Comparison of ENCODE assay signal across 12 cellular contexts in the genomic region with DNA sequence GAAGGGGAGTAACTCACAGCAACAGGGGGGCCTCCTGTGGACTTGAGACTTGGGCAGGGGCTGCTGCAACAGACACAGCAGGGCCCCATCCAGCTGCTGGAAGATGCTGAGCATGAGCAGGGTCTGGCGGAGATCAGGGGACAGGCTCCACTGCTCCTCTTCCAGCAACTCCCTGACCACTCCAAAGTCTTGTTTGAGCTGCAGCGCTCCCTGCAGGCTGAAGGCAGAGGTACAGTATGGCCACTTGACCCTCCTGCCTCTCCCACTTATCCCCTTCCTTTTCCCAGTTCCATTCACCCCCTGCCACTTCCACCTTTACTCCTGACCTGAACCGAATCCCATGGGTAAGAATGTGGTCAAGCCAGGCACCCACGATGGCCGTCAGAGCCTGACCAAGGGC. TPM values are rescaled to one million over a fixed set of nuclear protein-coding genes. Genes with fewer than 3 reads are reported as not detected.
DNase-seq lines count a peak whose midpoint lies in the region; ATAC-seq and TF ChIP-seq lines count a peak whose summit lies in the region.
"Had no signal": no experiment of that assay in that cellular context is flagged by ENCODE, and none has a peak within 500 bp of the region (broad histone marks: within the 10 kb centered on the region; RNA-seq: fewer than 3 reads in every experiment).

No MANE protein-coding gene starts in this region.

- H3F3A ChIP-seq in PC-3 (ENCODE audit: low read length, unreplicated experiment) = peaks cover 10% of the 10 kb centered on the region

- H3K4me1 Mint-ChIP-seq in activated naive CD4-positive, alpha-beta T cell treated with anti-CD3 and anti-CD28 coated beads, Interleukin-2, amount 10 ng/mL, durations not matched to agents 7 days and 5 days = peaks cover 44% of the 10 kb centered on the region
- H3K4me1 Mint-ChIP-seq in stimulated activated naive B cell treated with anti-CD40 and anti-IgM and Interleukin-4, amounts not matched to agents 10 μg/mL and 1 μg/mL and 100 μg/mL, for 72 hours = peaks cover 14 to 42% of the 10 kb centered on the region in 2 donors

- H2AFZ ChIP-seq in PC-3 (ENCODE audit: low read length) (no peak overlapping the region), fibroblast of lung (ENCODE audit: low read length) (no peak overlapping the region)

- H3K4me3 Mint-ChIP-seq in activated naive CD4-positive, alpha-beta T cell treated with anti-CD3 and anti-CD28 coated beads, Interleukin-2, amount 10 ng/mL, durations not matched to agents 7 days and 5 days = no peak overlapping the region
- H3K4me3 Mint-ChIP-seq in stimulated activated naive B cell treated with anti-CD40 and anti-IgM and Interleukin-4, amounts not matched to agents 10 μg/mL and 1 μg/mL and 100 μg/mL, for 72 hours = no peak overlapping the region

- H3K9ac ChIP-seq in PC-3 (ENCODE audit: low read length) (no peak overlapping the region), fibroblast of lung (ENCODE audit: insufficient read depth, low read length) (no peak overlapping the region)
- H3K9ac ChIP-seq: BLaER1 treated with 17β-estradiol and CSF1 and Interleukin-3, amounts not matched to agents 10 nM and 100 nM had no signal

- no peak for DNase-seq in activated naive CD4-positive, alpha-beta T cell treated with anti-CD3 and anti-CD28 coated beads, Interleukin-2, amount 10 ng/mL, durations not matched to agents 7 days and 5 days
- no peak for DNase-seq in activated naive CD4-positive, alpha-beta T cell (lab: John Stamatoyannopoulos, UW)
- DNase-seq in PC-3 = no peak
- DNase-seq in fibroblast of lung (ENCODE audit: low read depth in 2 of 2) = no peak
- DNase-seq in stimulated activated naive B cell treated with anti-CD40 and anti-IgM and Interleukin-4, amounts not matched to agents 10 μg/mL and 1 μg/mL and 100 μg/mL, for 72 hours = no peak
- no peak for DNase-seq in thyroid gland
- no peak for DNase-seq in HuH-7 (ENCODE audit: low spot score)
- no peak for DNase-seq in inferior parietal cortex (ENCODE audit: extremely low spot score)
- DNase-seq: activated CD8-positive, alpha-beta memory T cell treated with anti-CD3 and anti-CD28 coated beads, Interleukin-2, amount 50 U/mL, for 4 hours; testis had no signal

- POLR2A ChIA-PET in PC-3 (lab: Charles Lee; ENCODE audit: unreplicated experiment) = no interaction called here

- intact Hi-C loops in PC-3 (cut with micrococcal nuclease) (no loop called here), thyroid gland (cut with DNase I) (no loop called here)

- H3K27me3 Mint-ChIP-seq in activated naive CD4-positive, alpha-beta T cell treated with anti-CD3 and anti-CD28 coated beads, Interleukin-2, amount 10 ng/mL, durations not matched to agents 7 days and 5 days = peaks cover 7% of the 10 kb centered on the region
- no peaks in the 10 kb centered on the region for H3K27me3 Mint-ChIP-seq in stimulated activated naive B cell treated with anti-CD40 and anti-IgM and Interleukin-4, amounts not matched to agents 10 μg/mL and 1 μg/mL and 100 μg/mL, for 72 hours

- 90 to 91% methylated on average over 5 of the region's 5 CpGs for WGBS in thyroid gland, 2 donors

- H3K4me3 ChIP-seq in PC-3 (ENCODE audit: low read length) = no peak overlapping the region
- H3K4me3 ChIP-seq in fibroblast of lung (replicated peaks in 1 of 4; ENCODE audit: control extremely low read depth in 1 of 4, insufficient read depth in 1 of 4, low read depth in 3 of 4, low read length in 4 of 4) = no peak overlapping the region
- H3K4me3 ChIP-seq in thyroid gland (replicated peaks in 1 of 3) = no peak overlapping the region
- H3K4me3 ChIP-seq: BLaER1 treated with 17β-estradiol and CSF1 and Interleukin-3, amounts not matched to agents 10 nM and 100 nM; testis had no signal

- H3K9me3 Mint-ChIP-seq in activated naive CD4-positive, alpha-beta T cell treated with anti-CD3 and anti-CD28 coated beads, Interleukin-2, amount 10 ng/mL, durations not matched to agents 7 days and 5 days = no peaks in the 10 kb centered on the region
- no peaks in the 10 kb centered on the region for H3K9me3 Mint-ChIP-seq in stimulated activated naive B cell treated with anti-CD40 and anti-IgM and Interleukin-4, amounts not matched to agents 10 μg/mL and 1 μg/mL and 100 μg/mL, for 72 hours

- no peak for TF ChIP-seq POLR2A in thyroid gland (IDR thresholded peaks at IDR 0.05)

- ATAC-seq in PC-3 = no peak
- ATAC-seq in stimulated activated naive B cell treated with anti-CD40 and anti-IgM and Interleukin-4, amounts not matched to agents 10 μg/mL and 1 μg/mL and 100 μg/mL, for 72 hours (replicated peaks) = no peak
- ATAC-seq: esophagus mucosa had no signal

- no peaks in the 10 kb centered on the region for H3K9me2 ChIP-seq in PC-3 (replicated peaks; ENCODE audit: low read length)

- no peaks in the 10 kb centered on the region for H4K20me1 ChIP-seq in PC-3 (ENCODE audit: low read length)
- no peaks in the 10 kb centered on the region for H4K20me1 ChIP-seq in fibroblast of lung (ENCODE audit: control insufficient read depth, extremely low read depth, insufficient read depth, low read length)
- H4K20me1 ChIP-seq: BLaER1 treated with 17β-estradiol and CSF1 and Interleukin-3, amounts not matched to agents 10 nM and 100 nM had no signal

- BruUV-seq in PC-3 (replicated peaks; lab: Mats Ljungman, UMichigan) = no TSS peak

- TF ChIP-seq CTCF in PC-3 (conservative IDR thresholded peaks at IDR 0.05; ENCODE audit: low read depth, low read length) (peak; percentile 51), fibroblast of lung (conservative IDR thresholded peaks at IDR 0.05 in 1 of 2, IDR thresholded peaks at IDR 0.05 in 1 of 2; ENCODE audit: low read depth in 1 of 2, low read length in 2 of 2) (peak; percentile 7 to 41), thyroid gland (IDR thresholded peaks at IDR 0.05) (no peak)

- no peaks in the 10 kb centered on the region for H3K9me3 ChIP-seq in PC-3 (ENCODE audit: low read length)
- no peaks in the 10 kb centered on the region for H3K9me3 ChIP-seq in fibroblast of lung (ENCODE audit: control insufficient read depth, insufficient read depth, low read depth, low read length)
- H3K9me3 ChIP-seq in thyroid gland = no peaks in the 10 kb centered on the region
- H3K9me3 ChIP-seq: BLaER1 treated with 17β-estradiol and CSF1 and Interleukin-3, amounts not matched to agents 10 nM and 100 nM; testis had no signal

- H3K27ac ChIP-seq in PC-3 (ENCODE audit: low read length) (no peak overlapping the region), fibroblast of lung (ENCODE audit: insufficient read depth, low read length) (no peak overlapping the region), thyroid gland (no peak overlapping the region)
- H3K27ac ChIP-seq: BLaER1 treated with 17β-estradiol and CSF1 and Interleukin-3, amounts not matched to agents 10 nM and 100 nM; testis had no signal

- CTCF ChIA-PET in activated naive CD4-positive, alpha-beta T cell treated with anti-CD3 and anti-CD28 coated beads, Interleukin-2, amount 10 ng/mL, durations not matched to agents 7 days and 5 days (lab: Charles Lee) = interaction anchor here (0.9 to 3.4 kb wide), 4 partner anchors 8 to 112 kb away, joined by 3 to 11 read pairs (median 6); a partner anchor contains a TSS
- CTCF ChIA-PET in PC-3 (lab: Charles Lee) = no interaction called here

- H3K36me3 ChIP-seq in PC-3 (ENCODE audit: low read depth, low read length) (peaks cover 13% of the 10 kb centered on the region), fibroblast of lung (ENCODE audit: control insufficient read depth, insufficient read depth, low read length) (peaks cover 11% of the 10 kb centered on the region), thyroid gland (peaks cover 14 to 16% of the 10 kb centered on the region in 2 donors)

- no peak overlapping the region for H3K4me2 ChIP-seq in PC-3 (ENCODE audit: low read length)
- no peak overlapping the region for H3K4me2 ChIP-seq in fibroblast of lung (ENCODE audit: extremely low read depth, insufficient read depth, low read length)
- H3K4me2 ChIP-seq: BLaER1 treated with 17β-estradiol and CSF1 and Interleukin-3, amounts not matched to agents 10 nM and 100 nM had no signal

- peaks cover 17% of the 10 kb centered on the region for H3K79me2 ChIP-seq in PC-3 (ENCODE audit: low read length)
- no peaks in the 10 kb centered on the region for H3K79me2 ChIP-seq in fibroblast of lung (ENCODE audit: control insufficient read depth, insufficient read depth, low read length)

- H3K27me3 ChIP-seq in PC-3 (ENCODE audit: low read length) (no peaks in the 10 kb centered on the region), fibroblast of lung (ENCODE audit: control insufficient read depth, insufficient read depth, low read length) (no peaks in the 10 kb centered on the region), thyroid gland (no peaks in the 10 kb centered on the region)
- H3K27me3 ChIP-seq: BLaER1 treated with 17β-estradiol and CSF1 and Interleukin-3, amounts not matched to agents 10 nM and 100 nM; testis had no signal

- H3K27ac Mint-ChIP-seq in activated naive CD4-positive, alpha-beta T cell treated with anti-CD3 and anti-CD28 coated beads, Interleukin-2, amount 10 ng/mL, durations not matched to agents 7 days and 5 days = peak overlapping the region; percentile 20
- H3K27ac Mint-ChIP-seq in stimulated activated naive B cell treated with anti-CD40 and anti-IgM and Interleukin-4, amounts not matched to agents 10 μg/mL and 1 μg/mL and 100 μg/mL, for 72 hours = peak overlapping the region; percentile 15

- H3K36me3 Mint-ChIP-seq in activated naive CD4-positive, alpha-beta T cell treated with anti-CD3 and anti-CD28 coated beads, Interleukin-2, amount 10 ng/mL, durations not matched to agents 7 days and 5 days = peaks cover 48% of the 10 kb centered on the region
- peaks cover 32 to 45% of the 10 kb centered on the region in 2 donors for H3K36me3 Mint-ChIP-seq in stimulated activated naive B cell treated with anti-CD40 and anti-IgM and Interleukin-4, amounts not matched to agents 10 μg/mL and 1 μg/mL and 100 μg/mL, for 72 hours

- peaks cover 14% of the 10 kb centered on the region for H3K4me1 ChIP-seq in PC-3 (ENCODE audit: insufficient read depth, low read length)
- peaks cover 2% of the 10 kb centered on the region for H3K4me1 ChIP-seq in fibroblast of lung (ENCODE audit: control insufficient read depth, extremely low read depth, insufficient read depth, low read length)
- H3K4me1 ChIP-seq in thyroid gland = peaks cover 5 to 16% of the 10 kb centered on the region in 2 donors

RNA-seq across cellular contexts. Expression of a gene that starts 2.4 kb away (rescaled TPM):
- total RNA-seq in PC-3 (2014; rRNA removed) = 86.9 and 102 TPM in 2 replicates
- 38.0 and 45.4 TPM in 2 replicates for total RNA-seq in fibroblast of lung
- polyA plus RNA-seq in fibroblast of lung = 30.1 and 33.9 TPM in 2 replicates
- 94.2 and 107 TPM in 2 replicates for polyA plus RNA-seq in fibroblast of lung (2012)
- 9.5 and 33.6 TPM in 2 replicates for polyA minus RNA-seq in fibroblast of lung (ENCODE audit: low replicate concordance)
- 10 to 100 TPM; 15.0 to 49.4 (median 40.9) TPM for total RNA-seq in thyroid gland

RNA-seq across cellular contexts. Expression of a gene that starts 7.9 kb away (rescaled TPM):
- total RNA-seq in PC-3 (2014; rRNA removed) = 14.7 and 21.1 TPM in 2 replicates
- total RNA-seq in fibroblast of lung = 18.5 and 21.3 TPM in 2 replicates
- 3.8 and 5.3 TPM in 2 replicates for polyA plus RNA-seq in fibroblast of lung
- polyA plus RNA-seq in fibroblast of lung (2012) = 3.7 and 3.9 TPM in 2 replicates
- 23.6 and 33.5 TPM in 2 replicates for polyA minus RNA-seq in fibroblast of lung (ENCODE audit: low replicate concordance)
- total RNA-seq in thyroid gland = 10 to 100 TPM; 13.6 to 58.7 (median 31.3) TPM

RNA-seq across cellular contexts. Expression of a gene that starts 8.0 kb away (rescaled TPM):
- total RNA-seq in PC-3 (2014; rRNA removed) = 21.1 and 21.4 TPM in 2 replicates
- 7.7 and 10.7 TPM in 2 replicates for total RNA-seq in fibroblast of lung
- polyA plus RNA-seq in fibroblast of lung = 11.8 and 12.7 TPM in 2 replicates
- 11.1 and 11.7 TPM in 2 replicates for polyA plus RNA-seq in fibroblast of lung (2012)
- 9.8 and 13.4 TPM in 2 replicates for polyA minus RNA-seq in fibroblast of lung (ENCODE audit: low replicate concordance)
- total RNA-seq in thyroid gland = 10 to 100 TPM; 18.9 to 38.0 (median 22.4) TPM

RNA-seq across cellular contexts. Expression of a gene that starts 9.7 kb away (rescaled TPM):
- total RNA-seq in PC-3 (2014; rRNA removed) (60.6 and 70.1 TPM in 2 replicates), fibroblast of lung (49.1 and 56.0 TPM in 2 replicates), thyroid gland (10 to 100 TPM; 40.9 to 57.6 (median 51.3) TPM)
- polyA plus RNA-seq in fibroblast of lung = 37.1 and 39.5 TPM in 2 replicates
- polyA plus RNA-seq in fibroblast of lung (2012) = 32.1 and 35.0 TPM in 2 replicates
- 72.9 and 117 TPM in 2 replicates for polyA minus RNA-seq in fibroblast of lung (ENCODE audit: low replicate concordance)

RNA-seq across cellular contexts. Expression of a gene that starts 16.7 kb away (rescaled TPM):
- total RNA-seq in PC-3 (2014; rRNA removed) = 57.5 and 64.4 TPM in 2 replicates
- total RNA-seq in fibroblast of lung = 48.8 and 78.1 TPM in 2 replicates
- 43.8 and 45.8 TPM in 2 replicates for polyA plus RNA-seq in fibroblast of lung
- polyA plus RNA-seq in fibroblast of lung (2012) = 70.8 and 71.3 TPM in 2 replicates
- polyA minus RNA-seq in fibroblast of lung (ENCODE audit: low replicate concordance) = 134 and 199 TPM in 2 replicates
- 100 to 1,000 TPM in 2 of 4 donors, 10 to 100 TPM in 2; 60.7 to 119 (median 102) TPM for total RNA-seq in thyroid gland

Comparison
In these comparisons a context has a peak if more than half of its experiments do, and no peak if none do; other contexts are left out.
1. CTCF ChIP-seq: peak in PC-3 (single experiment) and fibroblast of lung (2 of 2); none in thyroid gland (0 of 6).